ENCODE assay signal across 8 cellular contexts in the genomic region with DNA sequence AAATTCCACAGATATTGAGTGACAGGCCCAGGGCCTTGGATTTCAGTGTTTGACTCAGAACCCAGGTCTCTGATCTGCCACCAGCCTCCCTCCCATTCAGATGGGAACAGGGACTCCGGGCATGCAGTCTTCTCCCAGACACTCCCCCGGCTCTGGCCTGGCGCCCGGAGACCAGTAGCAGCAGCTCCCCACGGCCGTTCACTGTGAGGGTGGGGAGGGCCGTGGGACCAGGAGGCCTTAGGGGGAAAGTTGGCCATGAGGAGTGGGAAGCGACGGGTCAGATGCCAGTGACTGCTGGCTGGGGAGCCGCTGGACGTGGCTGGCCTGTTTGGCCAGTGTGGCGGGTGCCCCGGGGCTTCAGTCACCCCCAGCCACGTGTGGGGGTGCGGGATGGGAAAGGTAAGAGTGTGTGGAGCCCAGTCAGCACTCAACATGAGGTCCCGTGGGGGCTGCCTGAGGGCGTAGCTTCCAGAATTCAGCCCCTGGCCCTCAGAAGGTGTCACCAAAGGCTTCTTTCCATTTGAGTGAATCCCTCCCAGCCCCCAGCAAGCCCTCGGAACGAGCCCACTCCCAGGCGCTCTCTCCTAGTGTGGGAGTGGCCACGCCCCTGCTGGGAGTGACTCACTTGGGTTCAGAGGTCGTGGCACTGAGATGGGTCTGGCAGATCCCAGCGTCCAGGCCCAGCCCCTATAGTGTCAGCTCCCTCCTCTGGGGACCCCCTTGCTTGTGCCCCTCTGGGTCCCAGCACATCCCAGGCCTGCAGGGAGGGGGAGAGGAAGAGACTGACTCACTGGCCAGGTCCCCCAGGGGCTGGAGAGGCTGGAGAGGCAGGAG.
A peak's percentile ranks its signal among the peaks of the same experiment; 100 is the strongest.
DNase-seq lines count a peak whose midpoint lies in the region; ATAC-seq and TF ChIP-seq lines count a peak whose summit lies in the region.

No MANE protein-coding gene starts in this region.

- BruUV-seq in Panc1 (replicated peaks; lab: Mats Ljungman, UMichigan), result no TSS peak

- POLR2A ChIA-PET in Panc1 (lab: Charles Lee), result interaction anchor here (0.6 kb wide), 1 partner anchor 24 kb away, joined by 3 read pairs; no protein-coding TSS in a partner anchor

- H3K9ac ChIP-seq in ES-I3 (ENCODE audit: low read depth, low read length) (peak overlapping the region; percentile 64; the same call in 1 of the 2 replicates), iPS-20b (ENCODE audit: low read depth, low read length) (peak overlapping the region; percentile 92; the same call in 1 of the 2 replicates)

- H3K27me3 ChIP-seq in Panc1 (ENCODE audit: control insufficient read depth, insufficient read depth, low read length), result no peaks in the 10 kb centered on the region
- no peaks in the 10 kb centered on the region for H3K27me3 ChIP-seq in iPS-20b (ENCODE audit: insufficient read depth, low read length)
- H3K27me3 ChIP-seq in gastrocnemius medialis, result no peaks in the 10 kb centered on the region

- TF ChIP-seq POLR2A in gastrocnemius medialis (IDR thresholded peaks at IDR 0.05), result no peak

- TF ChIP-seq CTCF in Panc1 (IDR thresholded peaks at IDR 0.05), result no peak
- TF ChIP-seq CTCF in astrocyte of the spinal cord (IDR thresholded peaks at IDR 0.05; ENCODE audit: low read depth, low read length), result no peak
- TF ChIP-seq CTCF in gastrocnemius medialis (IDR thresholded peaks at IDR 0.05 in 4 of 5, conservative IDR thresholded peaks at IDR 0.05 in 1 of 5), result no peak

- peak overlapping the region; percentile 84 for H3K27ac ChIP-seq in Panc1 (ENCODE audit: low read length)
- peak overlapping the region; percentile 80 for H3K27ac ChIP-seq in iPS-20b (ENCODE audit: low read length)
- peak overlapping the region; percentile 64 to 76 (median 68) for H3K27ac ChIP-seq in gastrocnemius medialis

- H3K4me3 ChIP-seq in Panc1 (ENCODE audit: low read depth in 2 of 2, low read length in 2 of 2) (peak overlapping the region; percentile 44 to 59), astrocyte of the spinal cord (ENCODE audit: low read depth, low read length) (peak overlapping the region; percentile 44), iPS-20b (ENCODE audit: low read length) (peak overlapping the region; percentile 75), gastrocnemius medialis (peak overlapping the region; percentile 51 to 67 (median 60))

- intact Hi-C loops in Panc1 (cut with micrococcal nuclease; ENCODE audit: unreplicated experiment) (no loop called here), gastrocnemius medialis (cut with DNase I; ENCODE audit: low total_unique reads) (loop anchor here (2.0 kb wide), 1 partner anchor 19 kb away; no protein-coding TSS in a partner anchor)

- CTCF ChIA-PET in Panc1 (lab: Charles Lee), result interaction anchor here (1.8 kb wide), 1 partner anchor 20 kb away, joined by 5 read pairs; no protein-coding TSS in a partner anchor

- in situ Hi-C loops in Panc1 (cut with HindIII; ENCODE audit: low pct_unique_long_range_greater_than_20kb, low sequenced_read_pairs), result no loop called here
- in situ Hi-C loops in astrocyte of the spinal cord (cut with HindIII; ENCODE audit: low sequenced_read_pairs), result no loop called here
- in situ Hi-C loops in gastrocnemius medialis (cut with MboI; ENCODE audit: low sequenced_read_pairs in 4 of 4), result no loop called here

- peaks cover 53% of the 10 kb centered on the region for H3K4me1 ChIP-seq in ES-I3 (ENCODE audit: insufficient read depth, low read length)
- peaks cover 88% of the 10 kb centered on the region for H3K4me1 ChIP-seq in Panc1 (ENCODE audit: control insufficient read depth, insufficient read depth, low read length)
- H3K4me1 ChIP-seq in iPS-20b (ENCODE audit: insufficient read depth, low read length), result peaks cover 28% of the 10 kb centered on the region
- H3K4me1 ChIP-seq in gastrocnemius medialis, result peaks cover 54 to 56% of the 10 kb centered on the region in 2 donors

- peak; percentile 61 for ATAC-seq in Panc1
- ATAC-seq in gastrocnemius medialis, result no peak

- H3K36me3 ChIP-seq in ES-I3 (ENCODE audit: insufficient read depth, low read length) (no peaks in the 10 kb centered on the region), Panc1 (ENCODE audit: control insufficient read depth, insufficient read depth, low read length) (no peaks in the 10 kb centered on the region), iPS-20b (ENCODE audit: insufficient read depth, low read depth, low read length) (no peaks in the 10 kb centered on the region), gastrocnemius medialis (no peaks in the 10 kb centered on the region)

- DNase-seq in Panc1 (ENCODE audit: low read depth, low spot score) (no peak), astrocyte of the spinal cord (ENCODE audit: low read depth, low spot score) (peak; percentile 71), gastrocnemius medialis (peak in 1 of 2 donors; percentile 37), NCI-H1436 treated with DMSO at 0.1 percent for 48 hours (lab: John Stamatoyannopoulos, UW) (no peak), SIG-M5 (lab: John Stamatoyannopoulos, UW) (no peak), DMS153 treated with DMSO at 0.1 percent for 48 hours (lab: John Stamatoyannopoulos, UW; ENCODE audit: unreplicated experiment) (no peak)

- H3K9me3 ChIP-seq in ES-I3 (ENCODE audit: control insufficient read depth, insufficient read depth, low read length), result no peaks in the 10 kb centered on the region
- no peaks in the 10 kb centered on the region for H3K9me3 ChIP-seq in Panc1 (ENCODE audit: control insufficient read depth, insufficient read depth, low read depth, low read length)
- H3K9me3 ChIP-seq in iPS-20b (ENCODE audit: insufficient read depth, low read depth, low read length), result no peaks in the 10 kb centered on the region
- H3K9me3 ChIP-seq in gastrocnemius medialis, result no peaks in the 10 kb centered on the region
